Comparison of ENCODE assay signal across 25 cellular contexts in the genomic region with DNA sequence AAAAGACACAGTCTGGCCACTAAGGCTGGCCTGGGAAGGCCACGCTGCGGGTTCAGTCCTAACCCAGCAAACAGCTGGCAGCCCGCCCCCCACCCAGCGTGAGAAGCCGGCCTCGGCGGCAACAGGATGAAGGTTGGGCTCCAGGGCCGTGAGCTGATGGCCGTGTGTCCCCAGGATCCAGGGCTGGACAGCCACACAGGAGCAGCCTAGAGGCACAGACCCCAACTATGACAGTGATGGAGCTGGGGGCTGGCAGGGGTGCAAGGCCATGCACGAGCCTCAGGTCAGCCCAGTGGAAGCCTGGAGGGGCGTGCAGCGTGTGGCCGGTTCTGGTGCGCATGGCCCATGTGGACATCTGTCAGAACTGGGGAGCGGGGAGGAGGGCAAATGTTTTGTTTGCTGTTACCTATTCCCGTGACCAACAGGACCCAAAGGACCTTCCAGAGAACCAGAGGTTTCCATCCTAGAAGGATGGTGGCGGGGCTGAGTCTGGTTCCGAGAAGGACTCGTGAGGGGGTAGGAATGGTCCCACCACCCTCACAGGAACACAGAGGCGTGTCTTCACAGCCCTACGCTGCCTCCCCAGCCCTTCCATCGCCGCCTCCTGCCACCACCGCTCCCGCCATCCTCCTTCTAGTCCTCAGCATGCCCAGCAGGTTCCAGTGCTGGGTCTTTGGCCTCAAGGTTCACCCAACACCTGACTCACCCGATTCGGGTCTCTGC. TPM values are rescaled to one million over a fixed set of nuclear protein-coding genes. Genes with fewer than 3 reads are reported as not detected.
"Had no signal": no experiment of that assay in that cellular context is flagged by ENCODE, and none has a peak within 500 bp of the region (broad histone marks: within the 10 kb centered on the region; RNA-seq: fewer than 3 reads in every experiment).

No MANE protein-coding gene starts in this region.

- H3K4me3 ChIP-seq: SJSA1 had no signal

- H3K9me3 Mint-ChIP-seq: activated T-helper 17 cell treated with anti-CD3 and anti-CD28 coated beads, Interleukin-2, amount 50 U/mL, for 72 hours had no signal

- H3K9me3 ChIP-seq: SJSA1 had no signal

- H3K4me3 Mint-ChIP-seq: activated B cell treated with CpG ODN at 0.5 μM for 24 hours; activated CD4-positive, alpha-beta memory T cell treated with anti-CD3 and anti-CD28 coated beads for 36 hours; activated CD4-positive, alpha-beta T cell treated with anti-CD3 and anti-CD28 coated beads, Interleukin-2, amount 10 ng/mL, durations not matched to agents 7 days and 5 days; activated naive CD4-positive, alpha-beta T cell treated with anti-CD3 and anti-CD28 coated beads, Interleukin-2, amount 10 ng/mL, durations not matched to agents 7 days and 5 days; activated naive CD8-positive, alpha-beta T cell treated with anti-CD3 and anti-CD28 coated beads for 36 hours; activated T-helper 17 cell treated with anti-CD3 and anti-CD28 coated beads, Interleukin-2, amount 50 U/mL, for 72 hours; T-helper 1 cell treated with Interleukin-12 subunit alpha and Interleukin-12 subunit beta and Interleukin-4 antibody, amounts not matched to agents 30 μg/mL and 1 μg/mL, for 36 hours had no signal

- H3K27me3 Mint-ChIP-seq: activated CD4-positive, alpha-beta memory T cell treated with anti-CD3 and anti-CD28 coated beads for 36 hours; activated CD4-positive, alpha-beta T cell treated with anti-CD3 and anti-CD28 coated beads, Interleukin-2, amount 10 ng/mL, durations not matched to agents 7 days and 5 days; activated naive CD8-positive, alpha-beta T cell treated with anti-CD3 and anti-CD28 coated beads for 36 hours; activated T-helper 17 cell treated with anti-CD3 and anti-CD28 coated beads, Interleukin-2, amount 50 U/mL, for 72 hours had no signal

- H3K27ac ChIP-seq: SJSA1 had no signal

- DNase-seq: activated B cell treated with CpG ODN at 0.5 μM for 24 hours; activated CD4-positive, alpha-beta memory T cell treated with anti-CD3 and anti-CD28 coated beads for 36 hours; activated CD4-positive, alpha-beta T cell treated with anti-CD3 and anti-CD28 coated beads, Interleukin-2, amount 10 ng/mL, durations not matched to agents 7 days and 5 days; activated gamma-delta T cell treated with Interleukin-2 at 50 U/mL for 16 hours; activated naive CD4-positive, alpha-beta T cell treated with anti-CD3 and anti-CD28 coated beads, Interleukin-2, amount 10 ng/mL, durations not matched to agents 7 days and 5 days; activated naive CD8-positive, alpha-beta T cell treated with anti-CD3 and anti-CD28 coated beads for 36 hours; activated T-cell treated with anti-CD3 and anti-CD28 coated beads for 4 hours; activated T-cell treated with anti-CD3 and anti-CD28 coated beads, Interleukin-2, amount 50 U/mL, for 48 hours; anterior cingulate cortex; central memory CD4-positive, alpha-beta T cell; Kasumi-1; KBM-7; NCI-H1105 treated with DMSO at 0.1 percent for 48 hours; NCI-H1436 treated with DMSO at 0.1 percent for 48 hours; NCI-H187; NCI-H2081; NCI-H446; NCI-H524; PC-3; SHP77 had no signal

- H3K4me1 Mint-ChIP-seq: activated B cell treated with CpG ODN at 0.5 μM for 24 hours; activated CD4-positive, alpha-beta T cell treated with anti-CD3 and anti-CD28 coated beads, Interleukin-2, amount 10 ng/mL, durations not matched to agents 7 days and 5 days; activated naive CD4-positive, alpha-beta T cell treated with anti-CD3 and anti-CD28 coated beads, Interleukin-2, amount 10 ng/mL, durations not matched to agents 7 days and 5 days; activated naive CD8-positive, alpha-beta T cell treated with anti-CD3 and anti-CD28 coated beads for 36 hours; activated T-helper 17 cell treated with anti-CD3 and anti-CD28 coated beads, Interleukin-2, amount 50 U/mL, for 72 hours had no signal

- ATAC-seq: activated T-helper 17 cell treated with anti-CD3 and anti-CD28 coated beads, Interleukin-2, amount 50 U/mL, for 72 hours; PC-3 had no signal

- H3K36me3 Mint-ChIP-seq: activated naive CD4-positive, alpha-beta T cell treated with anti-CD3 and anti-CD28 coated beads, Interleukin-2, amount 10 ng/mL, durations not matched to agents 7 days and 5 days; activated naive CD8-positive, alpha-beta T cell treated with anti-CD3 and anti-CD28 coated beads for 36 hours had no signal

- H3K27me3 ChIP-seq: SJSA1 had no signal

- H3K4me1 ChIP-seq: SJSA1 had no signal

- H3K27ac Mint-ChIP-seq: activated B cell treated with CpG ODN at 0.5 μM for 24 hours; activated CD4-positive, alpha-beta memory T cell treated with anti-CD3 and anti-CD28 coated beads for 36 hours; activated CD4-positive, alpha-beta T cell treated with anti-CD3 and anti-CD28 coated beads, Interleukin-2, amount 10 ng/mL, durations not matched to agents 7 days and 5 days; activated naive CD4-positive, alpha-beta T cell treated with anti-CD3 and anti-CD28 coated beads, Interleukin-2, amount 10 ng/mL, durations not matched to agents 7 days and 5 days; activated naive CD8-positive, alpha-beta T cell treated with anti-CD3 and anti-CD28 coated beads for 36 hours; activated T-helper 17 cell treated with anti-CD3 and anti-CD28 coated beads, Interleukin-2, amount 50 U/mL, for 72 hours; T-helper 1 cell treated with Interleukin-12 subunit alpha and Interleukin-12 subunit beta and Interleukin-4 antibody, amounts not matched to agents 30 μg/mL and 1 μg/mL, for 36 hours had no signal

- H3K36me3 ChIP-seq: SJSA1 had no signal

RNA-seq across cellular contexts. Expression of a gene that starts 46.8 kb away (rescaled TPM):
- total RNA-seq: activated B cell treated with CpG ODN at 0.5 μM for 24 hours; activated CD4-positive, alpha-beta memory T cell treated with anti-CD3 and anti-CD28 coated beads for 36 hours; activated CD4-positive, alpha-beta T cell treated with anti-CD3 and anti-CD28 coated beads, Interleukin-2, amount 10 ng/mL, durations not matched to agents 7 days and 5 days; activated CD8-positive, alpha-beta memory T cell treated with anti-CD3 and anti-CD28 coated beads for 36 hours; activated naive CD8-positive, alpha-beta T cell treated with anti-CD3 and anti-CD28 coated beads for 36 hours; bronchial epithelial cell; PC-3; SJSA1 had no signal
